1 cellular context compared by ENCODE assay signal in the genomic region with DNA sequence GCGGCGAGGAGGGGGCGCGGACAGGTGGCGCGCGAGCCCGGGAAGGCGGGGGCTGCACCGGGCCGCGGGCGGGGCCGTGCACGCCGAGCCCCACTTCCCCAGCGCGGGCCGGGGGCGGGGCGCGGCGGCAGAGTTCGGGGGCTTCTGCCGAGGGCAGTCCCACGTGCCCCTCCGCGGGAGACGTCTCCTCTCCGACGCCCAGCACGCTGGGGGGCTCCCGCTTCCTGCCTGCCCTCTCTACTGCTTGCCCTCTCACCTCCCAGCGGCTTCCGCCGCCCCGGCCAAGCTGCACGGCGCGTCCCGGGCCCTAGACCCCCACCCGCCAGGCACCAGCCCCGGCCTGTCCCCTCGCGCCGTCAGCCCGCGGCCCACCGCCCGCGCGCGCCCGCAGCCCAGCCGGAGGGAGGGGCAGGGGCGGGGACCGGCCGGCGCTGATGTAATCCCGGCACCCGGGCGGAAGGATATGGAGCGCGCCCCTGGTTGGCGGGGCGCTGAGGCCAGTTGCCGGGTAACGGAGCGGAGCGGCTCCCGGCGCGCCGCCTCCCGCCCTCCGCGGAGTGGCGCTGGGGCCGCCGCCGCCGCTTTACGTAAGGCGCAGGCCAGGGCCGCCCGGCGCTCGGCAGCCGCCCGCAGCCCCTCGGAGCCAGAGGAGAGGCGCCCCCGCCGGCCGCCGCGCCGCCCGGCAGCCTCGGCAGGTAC.
TF ChIP-seq lines count a peak whose summit lies in the region.

A gene with protein sequence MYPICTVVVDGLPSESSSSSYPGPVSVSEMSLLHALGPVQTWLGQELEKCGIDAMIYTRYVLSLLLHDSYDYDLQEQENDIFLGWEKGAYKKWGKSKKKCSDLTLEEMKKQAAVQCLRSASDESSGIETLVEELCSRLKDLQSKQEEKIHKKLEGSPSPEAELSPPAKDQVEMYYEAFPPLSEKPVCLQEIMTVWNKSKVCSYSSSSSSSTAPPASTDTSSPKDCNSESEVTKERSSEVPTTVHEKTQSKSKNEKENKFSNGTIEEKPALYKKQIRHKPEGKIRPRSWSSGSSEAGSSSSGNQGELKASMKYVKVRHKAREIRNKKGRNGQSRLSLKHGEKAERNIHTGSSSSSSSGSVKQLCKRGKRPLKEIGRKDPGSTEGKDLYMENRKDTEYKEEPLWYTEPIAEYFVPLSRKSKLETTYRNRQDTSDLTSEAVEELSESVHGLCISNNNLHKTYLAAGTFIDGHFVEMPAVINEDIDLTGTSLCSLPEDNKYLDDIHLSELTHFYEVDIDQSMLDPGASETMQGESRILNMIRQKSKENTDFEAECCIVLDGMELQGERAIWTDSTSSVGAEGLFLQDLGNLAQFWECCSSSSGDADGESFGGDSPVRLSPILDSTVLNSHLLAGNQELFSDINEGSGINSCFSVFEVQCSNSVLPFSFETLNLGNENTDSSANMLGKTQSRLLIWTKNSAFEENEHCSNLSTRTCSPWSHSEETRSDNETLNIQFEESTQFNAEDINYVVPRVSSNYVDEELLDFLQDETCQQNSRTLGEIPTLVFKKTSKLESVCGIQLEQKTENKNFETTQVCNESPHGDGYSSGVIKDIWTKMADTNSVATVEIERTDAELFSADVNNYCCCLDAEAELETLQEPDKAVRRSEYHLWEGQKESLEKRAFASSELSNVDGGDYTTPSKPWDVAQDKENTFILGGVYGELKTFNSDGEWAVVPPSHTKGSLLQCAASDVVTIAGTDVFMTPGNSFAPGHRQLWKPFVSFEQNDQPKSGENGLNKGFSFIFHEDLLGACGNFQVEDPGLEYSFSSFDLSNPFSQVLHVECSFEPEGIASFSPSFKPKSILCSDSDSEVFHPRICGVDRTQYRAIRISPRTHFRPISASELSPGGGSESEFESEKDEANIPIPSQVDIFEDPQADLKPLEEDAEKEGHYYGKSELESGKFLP (N-terminal part only) (plus strand): TSS at position 581 of the 699 bp plus-strand sequence. CDS start 41,727 bp downstream, outside the sequence.

TF ChIP-seq in HepG2, 621 proteins besides CTCF, POLR2A, EP300 and RAD21 (continued from another document):
- TF ChIP-seq, protein P1, sequence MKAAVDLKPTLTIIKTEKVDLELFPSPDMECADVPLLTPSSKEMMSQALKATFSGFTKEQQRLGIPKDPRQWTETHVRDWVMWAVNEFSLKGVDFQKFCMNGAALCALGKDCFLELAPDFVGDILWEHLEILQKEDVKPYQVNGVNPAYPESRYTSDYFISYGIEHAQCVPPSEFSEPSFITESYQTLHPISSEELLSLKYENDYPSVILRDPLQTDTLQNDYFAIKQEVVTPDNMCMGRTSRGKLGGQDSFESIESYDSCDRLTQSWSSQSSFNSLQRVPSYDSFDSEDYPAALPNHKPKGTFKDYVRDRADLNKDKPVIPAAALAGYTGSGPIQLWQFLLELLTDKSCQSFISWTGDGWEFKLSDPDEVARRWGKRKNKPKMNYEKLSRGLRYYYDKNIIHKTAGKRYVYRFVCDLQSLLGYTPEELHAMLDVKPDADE (CRISPR knock-in tag; IDR thresholded peaks at IDR 0.05), result no peak
- no peak for TF ChIP-seq ZNF879 (CRISPR knock-in tag; IDR thresholded peaks at IDR 0.05)
- TF ChIP-seq ETV6 (CRISPR knock-in tag; conservative IDR thresholded peaks at IDR 0.05), result 0 out of 2 replicates have a peak, but pooled peaks have one; percentile 47
- TF ChIP-seq ZNF501 (CRISPR knock-in tag; IDR thresholded peaks at IDR 0.05), result no peak
- no peak for TF ChIP-seq HNRNPL (IDR thresholded peaks at IDR 0.05; ENCODE audit: low read depth, low read length)
- TF ChIP-seq ZFP62 (CRISPR knock-in tag; IDR thresholded peaks at IDR 0.05), result no peak
- TF ChIP-seq RXRA (CRISPR knock-in tag; IDR thresholded peaks at IDR 0.05), result no peak
- TF ChIP-seq SRF (IDR thresholded peaks at IDR 0.05; ENCODE audit: low read depth, low read length), result no peak
- peak; percentile 39; the same call in 1 of the 2 replicates for TF ChIP-seq MED13 (CRISPR knock-in tag; IDR thresholded peaks at IDR 0.05)
- peak; percentile 87 for TF ChIP-seq CCDC6 (CRISPR knock-in tag; IDR thresholded peaks at IDR 0.05)
- 0 out of 2 replicates have a peak, but pooled peaks have one; percentile 40 for TF ChIP-seq RXRB (CRISPR knock-in tag; IDR thresholded peaks at IDR 0.05; ENCODE audit: borderline replicate concordance)
- TF ChIP-seq TCF7 (IDR thresholded peaks at IDR 0.05; ENCODE audit: low read depth), result no peak
- peak; percentile 79 for TF ChIP-seq SPEN (CRISPR knock-in tag; IDR thresholded peaks at IDR 0.05; ENCODE audit: low read depth)
- TF ChIP-seq ZNF850 (CRISPR knock-in tag; conservative IDR thresholded peaks at IDR 0.05), result no peak
- no peak for TF ChIP-seq DR1 (CRISPR knock-in tag; IDR thresholded peaks at IDR 0.05)
- no peak for TF ChIP-seq ZFP41 (CRISPR knock-in tag; IDR thresholded peaks at IDR 0.05; ENCODE audit: borderline replicate concordance)
- no peak for TF ChIP-seq ATM (IDR thresholded peaks at IDR 0.05; ENCODE audit: borderline replicate concordance)
- no peak for TF ChIP-seq HNRNPH1 (optimal IDR thresholded peaks at IDR 0.05; ENCODE audit: low read depth, low read length)
- TF ChIP-seq, protein P2, sequence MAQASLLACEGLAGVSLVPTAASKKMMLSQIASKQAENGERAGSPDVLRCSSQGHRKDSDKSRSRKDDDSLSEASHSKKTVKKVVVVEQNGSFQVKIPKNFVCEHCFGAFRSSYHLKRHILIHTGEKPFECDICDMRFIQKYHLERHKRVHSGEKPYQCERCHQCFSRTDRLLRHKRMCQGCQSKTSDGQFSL (CRISPR knock-in tag; IDR thresholded peaks at IDR 0.05), result no peak
- TF ChIP-seq NFYC (CRISPR knock-in tag; IDR thresholded peaks at IDR 0.05), result peak; percentile 50
- no peak for TF ChIP-seq HMG20A (CRISPR knock-in tag; IDR thresholded peaks at IDR 0.05; ENCODE audit: borderline replicate concordance)
- TF ChIP-seq FOXC1 (CRISPR knock-in tag; IDR thresholded peaks at IDR 0.05; ENCODE audit: borderline replicate concordance), result no peak
- no peak for TF ChIP-seq SMARCE1 (IDR thresholded peaks at IDR 0.05; ENCODE audit: borderline replicate concordance)
- TF ChIP-seq EED (CRISPR knock-in tag; IDR thresholded peaks at IDR 0.05), result no peak; the same call in 1 of the 2 replicates
- TF ChIP-seq ZNF629 (CRISPR knock-in tag; conservative IDR thresholded peaks at IDR 0.05), result no peak
- TF ChIP-seq YEATS4 (CRISPR knock-in tag; IDR thresholded peaks at IDR 0.05; ENCODE audit: borderline replicate concordance), result peak; percentile 86
- TF ChIP-seq, protein P3, sequence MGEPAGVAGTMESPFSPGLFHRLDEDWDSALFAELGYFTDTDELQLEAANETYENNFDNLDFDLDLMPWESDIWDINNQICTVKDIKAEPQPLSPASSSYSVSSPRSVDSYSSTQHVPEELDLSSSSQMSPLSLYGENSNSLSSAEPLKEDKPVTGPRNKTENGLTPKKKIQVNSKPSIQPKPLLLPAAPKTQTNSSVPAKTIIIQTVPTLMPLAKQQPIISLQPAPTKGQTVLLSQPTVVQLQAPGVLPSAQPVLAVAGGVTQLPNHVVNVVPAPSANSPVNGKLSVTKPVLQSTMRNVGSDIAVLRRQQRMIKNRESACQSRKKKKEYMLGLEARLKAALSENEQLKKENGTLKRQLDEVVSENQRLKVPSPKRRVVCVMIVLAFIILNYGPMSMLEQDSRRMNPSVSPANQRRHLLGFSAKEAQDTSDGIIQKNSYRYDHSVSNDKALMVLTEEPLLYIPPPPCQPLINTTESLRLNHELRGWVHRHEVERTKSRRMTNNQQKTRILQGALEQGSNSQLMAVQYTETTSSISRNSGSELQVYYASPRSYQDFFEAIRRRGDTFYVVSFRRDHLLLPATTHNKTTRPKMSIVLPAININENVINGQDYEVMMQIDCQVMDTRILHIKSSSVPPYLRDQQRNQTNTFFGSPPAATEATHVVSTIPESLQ (CRISPR knock-in tag; conservative IDR thresholded peaks at IDR 0.05), result 0 out of 2 replicates have a peak, but pooled peaks have one; percentile 32
- TF ChIP-seq ZNF567 (CRISPR knock-in tag; IDR thresholded peaks at IDR 0.05; ENCODE audit: borderline replicate concordance), result no peak
- TF ChIP-seq ZNF614 (CRISPR knock-in tag; IDR thresholded peaks at IDR 0.05; ENCODE audit: borderline replicate concordance), result no peak
- TF ChIP-seq BORCS8-MEF2B (CRISPR knock-in tag; IDR thresholded peaks at IDR 0.05), result no peak
- TF ChIP-seq ZNF841 (CRISPR knock-in tag; IDR thresholded peaks at IDR 0.05; ENCODE audit: borderline replicate concordance), result no peak
- TF ChIP-seq KLF16 (CRISPR knock-in tag; IDR thresholded peaks at IDR 0.05), result peak in 1 of 2 experiments; percentile 64; a peak in 1 of 4 replicates
- no peak for TF ChIP-seq SP140L (CRISPR knock-in tag; IDR thresholded peaks at IDR 0.05; ENCODE audit: borderline replicate concordance)
- TF ChIP-seq, protein P4, sequence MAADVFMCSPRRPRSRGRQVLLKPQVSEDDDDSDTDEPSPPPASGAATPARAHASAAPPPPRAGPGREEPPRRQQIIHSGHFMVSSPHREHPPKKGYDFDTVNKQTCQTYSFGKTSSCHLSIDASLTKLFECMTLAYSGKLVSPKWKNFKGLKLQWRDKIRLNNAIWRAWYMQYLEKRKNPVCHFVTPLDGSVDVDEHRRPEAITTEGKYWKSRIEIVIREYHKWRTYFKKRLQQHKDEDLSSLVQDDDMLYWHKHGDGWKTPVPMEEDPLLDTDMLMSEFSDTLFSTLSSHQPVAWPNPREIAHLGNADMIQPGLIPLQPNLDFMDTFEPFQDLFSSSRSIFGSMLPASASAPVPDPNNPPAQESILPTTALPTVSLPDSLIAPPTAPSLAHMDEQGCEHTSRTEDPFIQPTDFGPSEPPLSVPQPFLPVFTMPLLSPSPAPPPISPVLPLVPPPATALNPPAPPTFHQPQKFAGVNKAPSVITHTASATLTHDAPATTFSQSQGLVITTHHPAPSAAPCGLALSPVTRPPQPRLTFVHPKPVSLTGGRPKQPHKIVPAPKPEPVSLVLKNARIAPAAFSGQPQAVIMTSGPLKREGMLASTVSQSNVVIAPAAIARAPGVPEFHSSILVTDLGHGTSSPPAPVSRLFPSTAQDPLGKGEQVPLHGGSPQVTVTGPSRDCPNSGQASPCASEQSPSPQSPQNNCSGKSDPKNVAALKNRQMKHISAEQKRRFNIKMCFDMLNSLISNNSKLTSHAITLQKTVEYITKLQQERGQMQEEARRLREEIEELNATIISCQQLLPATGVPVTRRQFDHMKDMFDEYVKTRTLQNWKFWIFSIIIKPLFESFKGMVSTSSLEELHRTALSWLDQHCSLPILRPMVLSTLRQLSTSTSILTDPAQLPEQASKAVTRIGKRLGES (CRISPR knock-in tag; IDR thresholded peaks at IDR 0.05; ENCODE audit: borderline replicate concordance), result no peak
- TF ChIP-seq, protein P5, sequence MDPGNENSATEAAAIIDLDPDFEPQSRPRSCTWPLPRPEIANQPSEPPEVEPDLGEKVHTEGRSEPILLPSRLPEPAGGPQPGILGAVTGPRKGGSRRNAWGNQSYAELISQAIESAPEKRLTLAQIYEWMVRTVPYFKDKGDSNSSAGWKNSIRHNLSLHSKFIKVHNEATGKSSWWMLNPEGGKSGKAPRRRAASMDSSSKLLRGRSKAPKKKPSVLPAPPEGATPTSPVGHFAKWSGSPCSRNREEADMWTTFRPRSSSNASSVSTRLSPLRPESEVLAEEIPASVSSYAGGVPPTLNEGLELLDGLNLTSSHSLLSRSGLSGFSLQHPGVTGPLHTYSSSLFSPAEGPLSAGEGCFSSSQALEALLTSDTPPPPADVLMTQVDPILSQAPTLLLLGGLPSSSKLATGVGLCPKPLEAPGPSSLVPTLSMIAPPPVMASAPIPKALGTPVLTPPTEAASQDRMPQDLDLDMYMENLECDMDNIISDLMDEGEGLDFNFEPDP (CRISPR knock-in tag; conservative IDR thresholded peaks at IDR 0.05), result no peak
- TF ChIP-seq IKZF1 (IDR thresholded peaks at IDR 0.05), result no peak
- peak; percentile 23; the same call in 1 of the 2 replicates for TF ChIP-seq ZNF773 (CRISPR knock-in tag; IDR thresholded peaks at IDR 0.05; ENCODE audit: borderline replicate concordance)
- 0 out of 2 replicates have a peak, but pooled peaks have one; percentile 46 for TF ChIP-seq ZFYVE20 (CRISPR knock-in tag; IDR thresholded peaks at IDR 0.05; ENCODE audit: borderline replicate concordance, low read depth)
- TF ChIP-seq PHB2 (IDR thresholded peaks at IDR 0.05; ENCODE audit: partially characterized antibody), result no peak
- no peak for TF ChIP-seq ZNF713 (CRISPR knock-in tag; IDR thresholded peaks at IDR 0.05)
- TF ChIP-seq, protein P6, sequence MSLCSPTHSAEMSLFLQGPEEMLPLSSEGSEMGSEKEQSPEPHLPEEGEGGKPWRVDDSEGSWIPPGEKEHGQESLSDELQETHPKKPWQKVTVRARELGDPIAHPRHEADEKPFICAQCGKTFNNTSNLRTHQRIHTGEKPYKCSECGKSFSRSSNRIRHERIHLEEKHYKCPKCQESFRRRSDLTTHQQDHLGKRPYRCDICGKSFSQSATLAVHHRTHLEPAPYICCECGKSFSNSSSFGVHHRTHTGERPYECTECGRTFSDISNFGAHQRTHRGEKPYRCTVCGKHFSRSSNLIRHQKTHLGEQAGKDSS (CRISPR knock-in tag; IDR thresholded peaks at IDR 0.05; ENCODE audit: borderline replicate concordance, low read depth), result peak; percentile 87
- no peak for TF ChIP-seq ZNF550 (CRISPR knock-in tag; IDR thresholded peaks at IDR 0.05; ENCODE audit: borderline replicate concordance)
- TF ChIP-seq, protein P7, sequence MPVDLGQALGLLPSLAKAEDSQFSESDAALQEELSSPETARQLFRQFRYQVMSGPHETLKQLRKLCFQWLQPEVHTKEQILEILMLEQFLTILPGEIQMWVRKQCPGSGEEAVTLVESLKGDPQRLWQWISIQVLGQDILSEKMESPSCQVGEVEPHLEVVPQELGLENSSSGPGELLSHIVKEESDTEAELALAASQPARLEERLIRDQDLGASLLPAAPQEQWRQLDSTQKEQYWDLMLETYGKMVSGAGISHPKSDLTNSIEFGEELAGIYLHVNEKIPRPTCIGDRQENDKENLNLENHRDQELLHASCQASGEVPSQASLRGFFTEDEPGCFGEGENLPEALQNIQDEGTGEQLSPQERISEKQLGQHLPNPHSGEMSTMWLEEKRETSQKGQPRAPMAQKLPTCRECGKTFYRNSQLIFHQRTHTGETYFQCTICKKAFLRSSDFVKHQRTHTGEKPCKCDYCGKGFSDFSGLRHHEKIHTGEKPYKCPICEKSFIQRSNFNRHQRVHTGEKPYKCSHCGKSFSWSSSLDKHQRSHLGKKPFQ (CRISPR knock-in tag; IDR thresholded peaks at IDR 0.05; ENCODE audit: insufficient replicate concordance), result no peak
- TF ChIP-seq ZNF101 (CRISPR knock-in tag; IDR thresholded peaks at IDR 0.05; ENCODE audit: borderline replicate concordance, low read depth), result 0 out of 2 replicates have a peak, but pooled peaks have one; percentile 40
- no peak; the same call in 1 of the 2 replicates for TF ChIP-seq ZNF891 (CRISPR knock-in tag; IDR thresholded peaks at IDR 0.05)
- TF ChIP-seq, protein P8, sequence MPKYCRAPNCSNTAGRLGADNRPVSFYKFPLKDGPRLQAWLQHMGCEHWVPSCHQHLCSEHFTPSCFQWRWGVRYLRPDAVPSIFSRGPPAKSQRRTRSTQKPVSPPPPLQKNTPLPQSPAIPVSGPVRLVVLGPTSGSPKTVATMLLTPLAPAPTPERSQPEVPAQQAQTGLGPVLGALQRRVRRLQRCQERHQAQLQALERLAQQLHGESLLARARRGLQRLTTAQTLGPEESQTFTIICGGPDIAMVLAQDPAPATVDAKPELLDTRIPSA (CRISPR knock-in tag; IDR thresholded peaks at IDR 0.05; ENCODE audit: borderline replicate concordance), result no peak
- no peak for TF ChIP-seq SOX13 (IDR thresholded peaks at IDR 0.05)
- TF ChIP-seq SOX13 (CRISPR knock-in tag; conservative IDR thresholded peaks at IDR 0.05 in 1 of 2, IDR thresholded peaks at IDR 0.05 in 1 of 2), result peak in 1 of 2 experiments; percentile 62; a peak in 1 of 4 replicates
